23 cellular contexts compared by ENCODE assay signal in the genomic region with DNA sequence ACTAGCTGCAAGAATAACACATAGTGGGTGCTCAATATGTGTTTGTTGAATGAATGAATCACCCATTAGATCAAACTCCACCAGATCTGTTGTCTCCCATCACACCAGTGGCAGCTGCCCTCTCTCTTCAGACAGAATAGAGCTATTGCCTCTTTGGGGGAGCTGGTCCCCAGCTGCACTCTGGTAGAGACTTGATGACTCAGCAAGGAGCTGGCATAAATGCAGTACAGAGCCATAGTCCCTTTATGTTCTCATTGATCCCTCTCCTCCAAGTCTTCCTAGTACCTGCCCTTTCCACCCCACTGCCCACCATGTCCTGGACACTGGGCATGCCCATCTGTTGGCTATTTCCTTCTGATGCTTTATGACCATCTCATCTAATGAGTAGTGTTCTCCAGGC.
DNase-seq lines count a peak whose midpoint lies in the region; ATAC-seq, FAIRE-seq and TF ChIP-seq lines count a peak whose summit lies in the region.
"Had no signal": no experiment of that assay in that cellular context is flagged by ENCODE, and none has a peak within 500 bp of the region (broad histone marks: within the 10 kb centered on the region; RNA-seq: fewer than 3 reads in every experiment).

No MANE protein-coding gene starts in this region.

- no peak overlapping the region for H2BK12ac ChIP-seq in H1 (ENCODE audit: low read depth, low read length)

- H3K4ac ChIP-seq in IMR-90 (ENCODE audit: low read depth, low read length) (no peak overlapping the region), H1 (replicated peaks; ENCODE audit: insufficient read length, low read depth, low read length) (no peak overlapping the region)

- H3K4me2 ChIP-seq in A549, result no peak overlapping the region
- H3K4me2 ChIP-seq in IMR-90 (ENCODE audit: low read depth, low read length), result no peak overlapping the region
- H3K4me2 ChIP-seq in H1 (ENCODE audit: insufficient read depth in 1 of 2, low read depth in 2 of 2, low read length in 2 of 2), result no peak overlapping the region
- H3K4me2 ChIP-seq: BLaER1 treated with 17β-estradiol and CSF1 and Interleukin-3, amounts not matched to agents 10 nM and 100 nM had no signal

- no peak overlapping the region for H3K4me3 Mint-ChIP-seq in glutamatergic neuron (ENCODE audit: unreplicated experiment)
- H3K4me3 Mint-ChIP-seq: B cell; CD4-positive, alpha-beta T cell; CD8-positive, alpha-beta T cell had no signal

- H2BK20ac ChIP-seq in IMR-90 (ENCODE audit: low read depth, low read length) (no peak overlapping the region), H1 (ENCODE audit: low read length) (no peak overlapping the region)

- intact Hi-C loops in IMR-90 (cut with micrococcal nuclease), result no loop called here

- H3K9me3 ChIP-seq in A549 (no peaks in the 10 kb centered on the region), IMR-90 (ENCODE audit: control insufficient read depth, insufficient read depth, low read length) (peaks cover 4% of the 10 kb centered on the region; the same call in 1 of the 2 replicates), H1 (ENCODE audit: insufficient read depth in 2 of 2, low read depth in 1 of 2, low read length in 1 of 2) (no peaks in the 10 kb centered on the region)
- H3K9me3 ChIP-seq: Caco-2 had no signal

- H3K9me3 Mint-ChIP-seq in glutamatergic neuron (ENCODE audit: unreplicated experiment), result no peaks in the 10 kb centered on the region
- H3K9me3 Mint-ChIP-seq: CD4-positive, alpha-beta T cell; CD8-positive, alpha-beta T cell had no signal

- H3K79me1 ChIP-seq in IMR-90 (ENCODE audit: low read depth in 1 of 2, low read length in 2 of 2) (no peaks in the 10 kb centered on the region), H1 (ENCODE audit: low read depth, low read length) (no peaks in the 10 kb centered on the region)

- no peak for DNase-seq in A549 (ENCODE audit: low read depth in 1 of 2, low spot score in 1 of 2)
- DNase-seq in IMR-90, result no peak
- DNase-seq in H1 (ENCODE audit: low read depth in 1 of 2, low spot score in 2 of 2), result no peak
- DNase-seq in foreskin keratinocyte, result no peak
- DNase-seq in OCI-M1 (lab: John Stamatoyannopoulos, UW), result no peak
- DNase-seq in NCI-H1930 (lab: John Stamatoyannopoulos, UW), result no peak
- DNase-seq in glutamatergic neuron, result no peak
- DNase-seq: 8988T; AML-193; Caco-2; Calu3; CD4-positive, alpha-beta T cell; CD8-positive, alpha-beta T cell; DMS79 treated with DMSO at 0.1 percent for 48 hours; GF-D8 had no signal

- no peak overlapping the region for H3K27ac ChIP-seq in A549
- H3K27ac ChIP-seq in IMR-90 (ENCODE audit: insufficient read depth, low read length), result no peak overlapping the region
- no peak overlapping the region for H3K27ac ChIP-seq in H1 (ENCODE audit: low read depth, low read length)
- H3K27ac ChIP-seq in foreskin keratinocyte, result no peak overlapping the region
- H3K27ac ChIP-seq: BLaER1 treated with 17β-estradiol and CSF1 and Interleukin-3, amounts not matched to agents 10 nM and 100 nM; C4-2B had no signal

- no TSS peak for BruUV-seq in IMR-90 (replicated peaks; lab: Mats Ljungman, UMichigan)

- H3K18ac ChIP-seq in IMR-90 (ENCODE audit: low read depth, low read length) (no peak overlapping the region), H1 (ENCODE audit: extremely low read depth, low read length) (no peak overlapping the region)

- no peak overlapping the region for H2BK120ac ChIP-seq in IMR-90 (ENCODE audit: low read depth, low read length)
- H2BK120ac ChIP-seq in H1 (replicated peaks; ENCODE audit: low read depth, low read length), result no peak overlapping the region

- in situ Hi-C loops in IMR-90 (cut with MboI; ENCODE audit: low sequenced_read_pairs), result no loop called here

- H3K9me1 ChIP-seq in IMR-90 (ENCODE audit: insufficient read depth, low read length), result no peaks in the 10 kb centered on the region

- TF ChIP-seq EP300 in A549 (IDR thresholded peaks at IDR 0.05), result no peak
- TF ChIP-seq EP300 in H1 (IDR thresholded peaks at IDR 0.05; ENCODE audit: borderline replicate concordance in 1 of 2, low read depth in 2 of 2, low read length in 2 of 2), result no peak

- CTCF ChIA-PET in A549 (lab: Yijun Ruan, JAX), result no interaction called here
- CTCF ChIA-PET in IMR-90 (lab: Yijun Ruan, JAX), result no interaction called here
- CTCF ChIA-PET in H1 (lab: Charles Lee; ENCODE audit: partially characterized antibody), result interaction anchor here (0.7 kb wide), 1 partner anchor 11 kb away, joined by 3 read pairs; no protein-coding TSS in a partner anchor

- no peak overlapping the region for H4K91ac ChIP-seq in IMR-90 (ENCODE audit: insufficient read depth, low read depth, low read length)
- no peak overlapping the region for H4K91ac ChIP-seq in H1 (replicated peaks; ENCODE audit: insufficient read length, low read length)

- no peaks in the 10 kb centered on the region for H4K20me1 ChIP-seq in IMR-90 (ENCODE audit: insufficient read depth, low read length)
- H4K20me1 ChIP-seq in H1 (replicated peaks in 1 of 2; ENCODE audit: control insufficient read depth in 1 of 2, insufficient read depth in 2 of 2, low read length in 2 of 2), result no peaks in the 10 kb centered on the region
- H4K20me1 ChIP-seq: BLaER1 treated with 17β-estradiol and CSF1 and Interleukin-3, amounts not matched to agents 10 nM and 100 nM had no signal

- no peak overlapping the region for H2AK5ac ChIP-seq in IMR-90 (ENCODE audit: low read depth, low read length)
- H2AK5ac ChIP-seq in H1 (ENCODE audit: low read depth, low read length), result no peak overlapping the region

- H3K27ac Mint-ChIP-seq in glutamatergic neuron (ENCODE audit: unreplicated experiment), result no peak overlapping the region
- H3K27ac Mint-ChIP-seq: B cell; CD4-positive, alpha-beta T cell; CD8-positive, alpha-beta T cell had no signal

- H2AFZ ChIP-seq in IMR-90 (replicated peaks; ENCODE audit: low read length, poor library complexity), result no peak overlapping the region
- H2AFZ ChIP-seq in H1 (ENCODE audit: low read length), result no peak overlapping the region

- H2BK15ac ChIP-seq in IMR-90 (ENCODE audit: low read depth, low read length) (no peak overlapping the region), H1 (ENCODE audit: low read length) (no peak overlapping the region)

- no peak overlapping the region for H3K14ac ChIP-seq in IMR-90 (replicated peaks; ENCODE audit: low read depth, low read length)
- H3K14ac ChIP-seq in H1 (ENCODE audit: insufficient read length), result no peak overlapping the region

- TF ChIP-seq RAD21 in A549 (conservative IDR thresholded peaks at IDR 0.05 in 1 of 2, IDR thresholded peaks at IDR 0.05 in 1 of 2) (no peak), IMR-90 (IDR thresholded peaks at IDR 0.05; ENCODE audit: low read length) (no peak), H1 (IDR thresholded peaks at IDR 0.05 in 1 of 2, conservative IDR thresholded peaks at IDR 0.05 in 1 of 2; ENCODE audit: low read depth in 2 of 2, low read length in 2 of 2) (no peak)

- H4K8ac ChIP-seq in IMR-90 (ENCODE audit: low read depth in 2 of 2, low read length in 2 of 2), result no peak overlapping the region
- no peak overlapping the region for H4K8ac ChIP-seq in H1 (ENCODE audit: extremely low read depth, insufficient read depth, low read length)

- H3K23ac ChIP-seq in IMR-90 (ENCODE audit: low read depth, low read length) (no peak overlapping the region), H1 (ENCODE audit: insufficient read length) (no peak overlapping the region)

- POLR2A ChIA-PET in A549 (lab: Yijun Ruan, JAX) (no interaction called here), IMR-90 (lab: Charles Lee; ENCODE audit: unreplicated experiment) (no interaction called here), H1 (lab: Charles Lee; ENCODE audit: partially characterized antibody) (no interaction called here)

- no peaks in the 10 kb centered on the region for H3K36me3 Mint-ChIP-seq in glutamatergic neuron (ENCODE audit: unreplicated experiment)
- H3K36me3 Mint-ChIP-seq: CD8-positive, alpha-beta T cell had no signal

- dilution Hi-C loops in IMR-90 (cut with HindIII; ENCODE audit: low sequenced_read_pairs, unreplicated experiment), result no loop called here

- no peaks in the 10 kb centered on the region for H3K23me2 ChIP-seq in H1 (ENCODE audit: low read depth, low read length)

- TF ChIP-seq CTCF in A549 (IDR thresholded peaks at IDR 0.05), result no peak
- no peak for TF ChIP-seq CTCF in IMR-90 (conservative IDR thresholded peaks at IDR 0.05; ENCODE audit: low read depth, low read length)
- no peak for TF ChIP-seq CTCF in H1 (IDR thresholded peaks at IDR 0.05; ENCODE audit: control extremely low read depth in 1 of 3, insufficient read depth in 1 of 3, low read depth in 1 of 3, low read length in 3 of 3)
- no peak for TF ChIP-seq CTCF in foreskin keratinocyte (conservative IDR thresholded peaks at IDR 0.05)
- no peak for TF ChIP-seq CTCF in glutamatergic neuron (IDR thresholded peaks at IDR 0.05; ENCODE audit: partially characterized antibody, unreplicated experiment)

- H2AK9ac ChIP-seq in IMR-90 (replicated peaks; ENCODE audit: low read depth, low read length, poor library complexity), result no peak overlapping the region

- H3K4me3 ChIP-seq in A549, result no peak overlapping the region
- H3K4me3 ChIP-seq in IMR-90 (ENCODE audit: insufficient read depth, low read depth, low read length), result no peak overlapping the region
- no peak overlapping the region for H3K4me3 ChIP-seq in H1 (ENCODE audit: extremely low read depth in 1 of 4, insufficient read depth in 2 of 4, low read depth in 3 of 4, low read length in 4 of 4)
- H3K4me3 ChIP-seq: BLaER1 treated with 17β-estradiol and CSF1 and Interleukin-3, amounts not matched to agents 10 nM and 100 nM had no signal

- H3K56ac ChIP-seq in IMR-90 (ENCODE audit: extremely low read depth, insufficient read depth, low read length) (no peak overlapping the region), H1 (replicated peaks; ENCODE audit: insufficient read length, low read depth, low read length) (no peak overlapping the region)

- no peak overlapping the region for H4K5ac ChIP-seq in IMR-90 (ENCODE audit: low read depth, low read length)
- no peak overlapping the region for H4K5ac ChIP-seq in H1 (ENCODE audit: insufficient read length, low read depth, low read length)

- FAIRE-seq in A549 (lab: Jason Lieb, UNC) (no peak), H1 (lab: Jason Lieb, UNC) (no peak)
- FAIRE-seq: A204.1, D721Med, G401.6, GM12891 had no signal

- H2BK5ac ChIP-seq in IMR-90 (ENCODE audit: low read depth, low read length, poor library complexity, severe bottlenecking) (no peak overlapping the region), H1 (ENCODE audit: low read depth, low read length) (no peak overlapping the region)

- H3K79me2 ChIP-seq in H1 (ENCODE audit: control insufficient read depth in 1 of 2, insufficient read depth in 2 of 2, low read length in 2 of 2), result no peaks in the 10 kb centered on the region

- H3K36me3 ChIP-seq in IMR-90 (ENCODE audit: control insufficient read depth, insufficient read depth, low read length) (no peaks in the 10 kb centered on the region), H1 (ENCODE audit: control insufficient read depth in 2 of 4, insufficient read depth in 4 of 4, low read length in 3 of 4) (no peaks in the 10 kb centered on the region)
- H3K36me3 ChIP-seq: BLaER1 treated with 17β-estradiol and CSF1 and Interleukin-3, amounts not matched to agents 10 nM and 100 nM had no signal

- no peaks in the 10 kb centered on the region for H3K4me1 ChIP-seq in A549
- no peaks in the 10 kb centered on the region for H3K4me1 ChIP-seq in IMR-90 (ENCODE audit: control insufficient read depth, insufficient read depth, low read length)
- H3K4me1 ChIP-seq in H1 (replicated peaks in 1 of 4; ENCODE audit: control insufficient read depth in 3 of 4, insufficient read depth in 4 of 4, low read length in 3 of 4), result no peaks in the 10 kb centered on the region
- no peaks in the 10 kb centered on the region for H3K4me1 ChIP-seq in foreskin keratinocyte
- H3K4me1 ChIP-seq: BLaER1 treated with 17β-estradiol and CSF1 and Interleukin-3, amounts not matched to agents 10 nM and 100 nM; Caco-2 had no signal

- no peaks in the 10 kb centered on the region for H3K27me3 ChIP-seq in IMR-90 (ENCODE audit: control insufficient read depth, insufficient read depth, low read length)
- no peaks in the 10 kb centered on the region for H3K27me3 ChIP-seq in H1 (replicated peaks in 1 of 4; ENCODE audit: control insufficient read depth in 3 of 4, extremely low read depth in 1 of 4, insufficient read depth in 3 of 4, low read length in 3 of 4)
- no peaks in the 10 kb centered on the region for H3K27me3 ChIP-seq in foreskin keratinocyte
- H3K27me3 ChIP-seq: BLaER1 treated with 17β-estradiol and CSF1 and Interleukin-3, amounts not matched to agents 10 nM and 100 nM had no signal

- ATAC-seq in A549 (no peak), IMR-90 (ENCODE audit: low read depth) (no peak), foreskin keratinocyte (peak; percentile 19), GM19455 (IDR thresholded peaks at IDR 0.05; ENCODE audit: unreplicated experiment) (no peak)
- ATAC-seq: CD8-positive, alpha-beta T cell had no signal

- TF ChIP-seq POLR2A in A549 (IDR thresholded peaks at IDR 0.05; ENCODE audit: low read length) (no peak), IMR-90 (IDR thresholded peaks at IDR 0.05; ENCODE audit: low read depth, low read length) (no peak), H1 (IDR thresholded peaks at IDR 0.05; ENCODE audit: control extremely low read depth in 1 of 2, low read depth in 2 of 2, low read length in 2 of 2) (no peak)

- H3K9ac ChIP-seq in IMR-90 (ENCODE audit: low read depth, low read length), result no peak overlapping the region
- no peak overlapping the region for H3K9ac ChIP-seq in H1 (replicated peaks in 1 of 4; ENCODE audit: extremely low read depth in 1 of 4, low read depth in 3 of 4, low read length in 3 of 4)
- H3K9ac ChIP-seq: BLaER1 treated with 17β-estradiol and CSF1 and Interleukin-3, amounts not matched to agents 10 nM and 100 nM had no signal

- peaks cover 7% of the 10 kb centered on the region for H3K4me1 Mint-ChIP-seq in glutamatergic neuron (ENCODE audit: low read depth, unreplicated experiment)
- H3K4me1 Mint-ChIP-seq: B cell had no signal

- peaks cover 1% of the 10 kb centered on the region for H3K27me3 Mint-ChIP-seq in glutamatergic neuron (ENCODE audit: unreplicated experiment)
